ENCODE assay signal across 8 cellular contexts in the genomic region with DNA sequence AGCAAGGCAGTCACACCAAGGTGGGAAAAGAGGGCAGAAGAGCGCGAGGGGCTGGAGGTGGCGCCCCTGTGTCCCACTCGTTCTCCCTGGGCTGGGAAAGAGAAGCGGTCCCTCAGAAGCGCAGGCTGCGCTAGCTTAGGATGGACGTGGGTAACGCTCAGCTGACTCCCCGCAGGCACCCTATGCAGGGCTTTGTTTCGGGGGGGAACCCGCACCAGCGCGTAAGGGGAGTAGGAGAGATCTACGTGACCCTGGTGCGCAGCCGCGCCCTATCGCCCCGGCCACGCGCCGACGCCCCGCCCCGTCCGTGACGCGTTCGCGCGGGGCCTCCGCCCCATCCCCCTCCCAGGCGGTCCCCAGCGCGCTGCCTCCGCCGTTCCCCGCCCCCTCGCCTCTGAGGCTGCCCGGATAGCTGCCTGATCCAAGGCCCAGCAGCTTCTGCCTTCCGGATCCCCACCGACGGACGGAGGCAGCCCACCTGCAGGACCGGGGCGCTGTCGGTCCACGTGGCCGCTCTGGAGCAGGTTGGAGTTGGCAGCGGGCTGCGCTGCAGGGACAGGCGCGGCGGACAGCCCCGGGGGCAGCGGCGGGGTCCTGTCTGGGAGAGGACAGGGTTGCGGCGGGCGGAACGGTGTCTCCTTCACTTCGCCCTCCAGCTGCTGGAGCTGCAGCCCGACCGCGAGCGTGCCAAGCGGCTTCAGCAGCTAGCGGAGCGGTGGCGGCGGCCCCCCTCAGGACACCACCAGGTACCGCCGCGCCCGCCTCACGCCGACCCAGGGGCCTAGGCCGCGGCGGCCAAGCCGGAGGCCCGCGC. TPM values are rescaled to one million over a fixed set of nuclear protein-coding genes. Genes with fewer than 3 reads are reported as not detected.
A peak's percentile ranks its signal among the peaks of the same experiment; 100 is the strongest.
DNase-seq lines count a peak whose midpoint lies in the region; ATAC-seq and TF ChIP-seq lines count a peak whose summit lies in the region.

A gene with protein sequence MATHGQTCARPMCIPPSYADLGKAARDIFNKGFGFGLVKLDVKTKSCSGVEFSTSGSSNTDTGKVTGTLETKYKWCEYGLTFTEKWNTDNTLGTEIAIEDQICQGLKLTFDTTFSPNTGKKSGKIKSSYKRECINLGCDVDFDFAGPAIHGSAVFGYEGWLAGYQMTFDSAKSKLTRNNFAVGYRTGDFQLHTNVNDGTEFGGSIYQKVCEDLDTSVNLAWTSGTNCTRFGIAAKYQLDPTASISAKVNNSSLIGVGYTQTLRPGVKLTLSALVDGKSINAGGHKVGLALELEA (plus strand): TSS at position 604 of the 814 bp plus-strand sequence. CDS start 363 bp downstream, outside the sequence.

- H3K27ac ChIP-seq in VCaP = peak within 1 kb of the TSS; percentile 98

- ATAC-seq in GM18520 (IDR thresholded peaks at IDR 0.05; ENCODE audit: unreplicated experiment) = peak; percentile 78
- ATAC-seq in HG03060 (IDR thresholded peaks at IDR 0.05; ENCODE audit: low read depth, unreplicated experiment) = peak; percentile 78

- peak; percentile 81 for DNase-seq in A172 (ENCODE audit: low spot score)
- DNase-seq in NCI-H2171 treated with DMSO at 0.1 percent for 48 hours (lab: John Stamatoyannopoulos, UW) = peak; percentile 85
- DNase-seq in T47D (ENCODE audit: low read depth in 1 of 2, low spot score in 1 of 2) = peak; percentile 84 to 93
- peak; percentile 85 for DNase-seq in iPS-NIHi7 (ENCODE audit: extremely low spot score)
- DNase-seq in smooth muscle cell of the brain vasculature (ENCODE audit: low read depth, low spot score) = peak; percentile 57

- TF ChIP-seq CTCF in VCaP (conservative IDR thresholded peaks at IDR 0.05) = no peak

- in situ Hi-C loops in T47D (cut with HindIII; ENCODE audit: low pct_unique_long_range_greater_than_20kb, low sequenced_read_pairs) = no loop called here

RNA-seq across cellular contexts. Expression of the gene that starts here (rescaled TPM):
- 354 and 357 TPM in 2 replicates for total RNA-seq in A172 (2014; rRNA removed; shearing (Covaris generic))

Comparison
In these comparisons a context has a peak if more than half of its experiments do, and no peak if none do; other contexts are left out.
1. Peak in every context shown above with its lines: DNase-seq, ATAC-seq and H3K27ac ChIP-seq.